Comparison of ENCODE assay signal across 8 cellular contexts in genomic region chr19:18919086-18919894, GRCh38. TPM values are rescaled to one million over a fixed set of nuclear protein-coding genes. Genes with fewer than 3 reads are reported as not detected.
DNase-seq lines count a peak whose midpoint lies in the region; ATAC-seq, FAIRE-seq and TF ChIP-seq lines count a peak whose summit lies in the region.

Gene COPE, minus strand, starts transcription at chr19:18919387. Its CDS starts 39 bp downstream, at chr19:18919348.
Gene DDX49, plus strand, starts transcription at chr19:18919715. Its CDS starts 27 bp downstream, at chr19:18919742.

- no peaks in the 10 kb centered on the region for H3K9me3 Mint-ChIP-seq in memory B cell

- no peaks in the 10 kb centered on the region for H3K27me3 ChIP-seq in H1 (replicated peaks in 1 of 4; ENCODE audit: control insufficient read depth in 3 of 4, extremely low read depth in 1 of 4, insufficient read depth in 3 of 4, low read length in 3 of 4)

- peak within 1 kb of the TSS; percentile 88 to 94 (median 90) for H3K9ac ChIP-seq in H1 (replicated peaks in 1 of 4; ENCODE audit: extremely low read depth in 1 of 4, low read depth in 3 of 4, low read length in 3 of 4)

- TF ChIP-seq CTCF in H1 (IDR thresholded peaks at IDR 0.05; ENCODE audit: control extremely low read depth in 1 of 3, insufficient read depth in 1 of 3, low read depth in 1 of 3, low read length in 3 of 3) = no peak; a peak in 1 of 4 replicates

- H3K23ac ChIP-seq in H1 (ENCODE audit: insufficient read length) = no peak within 1 kb of the TSS

- TF ChIP-seq EP300 in H1 (IDR thresholded peaks at IDR 0.05; ENCODE audit: borderline replicate concordance in 1 of 2, low read depth in 2 of 2, low read length in 2 of 2) = no peak

- H3K79me1 ChIP-seq in H1 (ENCODE audit: low read depth, low read length) = peaks cover 10% of the 10 kb centered on the region

- H3K27ac Mint-ChIP-seq in memory B cell = peak within 1 kb of the TSS; percentile 88

- H2BK5ac ChIP-seq in H1 (ENCODE audit: low read depth, low read length) = peak within 1 kb of the TSS; percentile 85

- peaks cover 4 to 27% of the 10 kb centered on the region in 2 experiments; a peak in 3 of 4 replicates for H3K79me2 ChIP-seq in H1 (ENCODE audit: control insufficient read depth in 1 of 2, insufficient read depth in 2 of 2, low read length in 2 of 2)

- H3K23me2 ChIP-seq in H1 (ENCODE audit: low read depth, low read length) = peaks cover 15% of the 10 kb centered on the region

- H3K9me3 ChIP-seq in H1 (ENCODE audit: insufficient read depth in 2 of 2, low read depth in 1 of 2, low read length in 1 of 2) = no peaks in the 10 kb centered on the region

- H4K91ac ChIP-seq in H1 (replicated peaks; ENCODE audit: insufficient read length, low read length) = no peak within 1 kb of the TSS

- H3K36me3 ChIP-seq in H1 (ENCODE audit: control insufficient read depth in 2 of 4, insufficient read depth in 4 of 4, low read length in 3 of 4) = peaks cover 2 to 15% (median 8%) of the 10 kb centered on the region in 4 experiments; a peak in 5 of 8 replicates

- CTCF ChIA-PET in H1 (lab: Charles Lee; ENCODE audit: partially characterized antibody) = interaction anchor here (0.6 to 1.9 kb wide), 8 partner anchors 10 to 78 kb away, joined by 3 to 5 read pairs (median 3); no protein-coding TSS in a partner anchor

- H4K8ac ChIP-seq in H1 (ENCODE audit: extremely low read depth, insufficient read depth, low read length) = peak within 1 kb of the TSS; percentile 95; the same call in 1 of the 2 replicates

- peak within 1 kb of the TSS; percentile 73 for H3K56ac ChIP-seq in H1 (replicated peaks; ENCODE audit: insufficient read length, low read depth, low read length)

- ATAC-seq in GM21360 (IDR thresholded peaks at IDR 0.05; ENCODE audit: unreplicated experiment) (peak; percentile 86), memory B cell (ENCODE audit: low read depth) (peak; percentile 85)

- H4K20me1 ChIP-seq in H1 (replicated peaks in 1 of 2; ENCODE audit: control insufficient read depth in 1 of 2, insufficient read depth in 2 of 2, low read length in 2 of 2) = peaks cover 0 to 11% of the 10 kb centered on the region in 2 experiments

- peak within 1 kb of the TSS; percentile 64 for H3K27ac ChIP-seq in H1 (ENCODE audit: low read depth, low read length)

- no peaks in the 10 kb centered on the region for H3K27me3 Mint-ChIP-seq in memory B cell

- H2BK20ac ChIP-seq in H1 (ENCODE audit: low read length) = no peak within 1 kb of the TSS

- H3K18ac ChIP-seq in H1 (ENCODE audit: extremely low read depth, low read length) = no peak within 1 kb of the TSS

- peak within 1 kb of the TSS; percentile 60; the same call in 1 of the 2 replicates for H2BK12ac ChIP-seq in H1 (ENCODE audit: low read depth, low read length)

- POLR2A ChIA-PET in H1 (lab: Charles Lee; ENCODE audit: partially characterized antibody) = interaction anchor here (0.6 to 6.7 kb wide), 14 partner anchors 9 to 577 kb away, joined by 3 to 94 read pairs (median 6); partner anchors contain the start of gene CERS1

- peak in 1 of 2 experiments; percentile 97; a peak in 2 of 3 replicates for TF ChIP-seq POLR2A in H1 (IDR thresholded peaks at IDR 0.05; ENCODE audit: control extremely low read depth in 1 of 2, low read depth in 2 of 2, low read length in 2 of 2)

- H3K36me3 Mint-ChIP-seq in memory B cell = peaks cover 10% of the 10 kb centered on the region

- WGBS in H1 (ENCODE audit: extremely low coverage in 1 of 2, insufficient coverage in 1 of 2, insufficient read length in 1 of 2, insufficient replicate concordance in 2 of 2, low coverage in 1 of 2, low lambda C conversion rate in 2 of 2, missing lambda C conversion rate in 1 of 2), 2 experiments = 0% methylated on average over 62 of the region's 71 CpGs; no CpG with 5 or more reads in 1 of the 2 experiments

- peaks cover 0 to 9% (median 6%) of the 10 kb centered on the region in 4 experiments; a peak in 6 of 7 replicates for H3K4me1 ChIP-seq in H1 (replicated peaks in 1 of 4; ENCODE audit: control insufficient read depth in 3 of 4, insufficient read depth in 4 of 4, low read length in 3 of 4)

- peak; percentile 96 for DNase-seq in COLO668 (lab: John Stamatoyannopoulos, UW; ENCODE audit: unreplicated experiment)
- peak; percentile 100 for DNase-seq in HTR-8/SVneo (ENCODE audit: insufficient read length, low spot score)
- peak; percentile 99 for DNase-seq in NOMO-1 treated with dmso at 0.1 percent for 144 hours (lab: John Stamatoyannopoulos, UW; ENCODE audit: unreplicated experiment)
- peak; percentile 91 to 95 (median 94) for DNase-seq in activated CD8-positive, alpha-beta memory T cell treated with anti-CD3 and anti-CD28 coated beads for 48 hours (ENCODE audit: low read depth in 2 of 3, low spot score in 2 of 3)
- peak; percentile 97 for DNase-seq in H1 (ENCODE audit: low read depth in 1 of 2, low spot score in 2 of 2)
- peak; percentile 91 to 95 for DNase-seq in memory B cell (ENCODE audit: low spot score in 2 of 2)
- peak; percentile 91 for DNase-seq in stimulated activated CD8-positive, alpha-beta memory T cell treated with anti-CD3 and anti-CD28 coated beads, Interleukin-12 subunit alpha, Interleukin-12 subunit beta, amount 100 ng/mL, for 24 hours (ENCODE audit: extremely low read depth)

- no peak within 1 kb of the TSS for H2BK15ac ChIP-seq in H1 (ENCODE audit: low read length)

- H3K4ac ChIP-seq in H1 (replicated peaks; ENCODE audit: insufficient read length, low read depth, low read length) = no peak within 1 kb of the TSS

- H3K4me3 ChIP-seq in H1 (ENCODE audit: extremely low read depth in 1 of 4, insufficient read depth in 2 of 4, low read depth in 3 of 4, low read length in 4 of 4) = peak within 1 kb of the TSS; percentile 82 to 100 (median 100)

- peak within 1 kb of the TSS; percentile 74 for H3K4me3 Mint-ChIP-seq in memory B cell

- H3K4me2 ChIP-seq in H1 (ENCODE audit: insufficient read depth in 1 of 2, low read depth in 2 of 2, low read length in 2 of 2) = peak within 1 kb of the TSS; percentile 80 to 95

- no peak within 1 kb of the TSS for H3K14ac ChIP-seq in H1 (ENCODE audit: insufficient read length)

- peak within 1 kb of the TSS; percentile 82; the same call in 1 of the 2 replicates for H2AFZ ChIP-seq in H1 (ENCODE audit: low read length)

- no peak within 1 kb of the TSS for H2BK120ac ChIP-seq in H1 (replicated peaks; ENCODE audit: low read depth, low read length)

- H3K4me1 Mint-ChIP-seq in memory B cell = peaks cover 18% of the 10 kb centered on the region

- H4K5ac ChIP-seq in H1 (ENCODE audit: insufficient read length, low read depth, low read length) = no peak within 1 kb of the TSS

- no peak for TF ChIP-seq RAD21 in H1 (IDR thresholded peaks at IDR 0.05 in 1 of 2, conservative IDR thresholded peaks at IDR 0.05 in 1 of 2; ENCODE audit: low read depth in 2 of 2, low read length in 2 of 2)

- 0 out of 2 replicates have a peak within 1 kb of the TSS, but pooled peaks have one; percentile 40 for H2AK5ac ChIP-seq in H1 (ENCODE audit: low read depth, low read length)

- peak; percentile 96 for FAIRE-seq in HTR-8/SVneo (lab: Jason Lieb, UNC)
- peak; percentile 97 for FAIRE-seq in H1 (lab: Jason Lieb, UNC)

TF ChIP-seq in H1, 55 proteins besides CTCF, POLR2A, EP300 and RAD21 (continues in another document):
- TF ChIP-seq ATF3 (IDR thresholded peaks at IDR 0.05; ENCODE audit: insufficient read depth, low read depth, low read length) (peak; percentile 90), SIX5 (IDR thresholded peaks at IDR 0.05; ENCODE audit: low read depth, low read length) (peak; percentile 86), JUN (IDR thresholded peaks at IDR 0.05; ENCODE audit: low read depth, low read length) (no peak), E2F6 (IDR thresholded peaks at IDR 0.05) (no peak), CHD2 (IDR thresholded peaks at IDR 0.05; ENCODE audit: low read length) (peak; percentile 89), POLR2AphosphoS5 (IDR thresholded peaks at IDR 0.05; ENCODE audit: low read depth, low read length) (peak; percentile 81)

RNA-seq across cellular contexts. Expression of gene COPE, which starts in this region (rescaled TPM):
- 178 and 190 TPM in 2 replicates for total RNA-seq in H1 (2021; fragmentation: NEBNext Ultra II Directional; extraction: Animal tissue kit (Norgen Biotek cat#: 25700))
- 356 and 420 TPM in 2 replicates for polyA plus RNA-seq in H1 (2011; rRNA removed)
- 301 TPM for polyA plus RNA-seq in H1 (2011; cell fraction: cytosol; rRNA removed)
- polyA plus RNA-seq in H1 (2011; cell fraction: nucleus; rRNA removed) = 264 TPM
- 96.2 to 216 TPM (median 204 TPM) in 4 replicates for polyA plus RNA-seq in H1 (2012, experiment 1 of 2)
- 178 TPM for polyA plus RNA-seq in H1 (2012, experiment 2 of 2)
- 133 TPM for polyA plus RNA-seq in H1 (2013, experiment 1 of 2)
- polyA plus RNA-seq in H1 (2013, experiment 2 of 2) = 137 TPM
- 78.2 and 93.8 TPM in 2 replicates for polyA minus RNA-seq in H1 (2011; rRNA and poly(A)+ RNA removed)
- polyA minus RNA-seq in H1 (2011; cell fraction: cytosol; rRNA and poly(A)+ RNA removed) = 107 TPM
- polyA minus RNA-seq in H1 (2011; cell fraction: nucleus; rRNA and poly(A)+ RNA removed) = 82.4 TPM

RNA-seq across cellular contexts. Expression of gene DDX49, which starts in this region (rescaled TPM):
- 41.3 and 52.3 TPM in 2 replicates for total RNA-seq in H1 (2021; fragmentation: NEBNext Ultra II Directional; extraction: Animal tissue kit (Norgen Biotek cat#: 25700))
- polyA plus RNA-seq in H1 (2011; rRNA removed) = 46.5 and 61.0 TPM in 2 replicates
- 46.6 TPM for polyA plus RNA-seq in H1 (2011; cell fraction: cytosol; rRNA removed)
- polyA plus RNA-seq in H1 (2011; cell fraction: nucleus; rRNA removed) = 69.7 TPM
- 29.5 to 43.0 TPM (median 38.5 TPM) in 4 replicates for polyA plus RNA-seq in H1 (2012, experiment 1 of 2)
- polyA plus RNA-seq in H1 (2012, experiment 2 of 2) = 53.4 TPM
- 18.1 TPM for polyA plus RNA-seq in H1 (2013, experiment 1 of 2)
- 16.8 TPM for polyA plus RNA-seq in H1 (2013, experiment 2 of 2)
- 34.0 and 34.1 TPM in 2 replicates for polyA minus RNA-seq in H1 (2011; rRNA and poly(A)+ RNA removed)
- 37.3 TPM for polyA minus RNA-seq in H1 (2011; cell fraction: cytosol; rRNA and poly(A)+ RNA removed)
- 31.5 TPM for polyA minus RNA-seq in H1 (2011; cell fraction: nucleus; rRNA and poly(A)+ RNA removed)

Comparison
In these comparisons a context has a peak if more than half of its experiments do, and no peak if none do; other contexts are left out.
1. Peak in every context shown above with its lines: DNase-seq, ATAC-seq, H3K4me3 ChIP-seq and H3K27ac ChIP-seq.